ENCODE assay signal across 19 cellular contexts in genomic region chr12:92395322-92395721, GRCh38.
DNase-seq lines count a peak whose midpoint lies in the region; ATAC-seq lines count a peak whose summit lies in the region.
"Had no signal": no experiment of that assay in that cellular context is flagged by ENCODE, and none has a peak within 500 bp of the region (broad histone marks: within the 10 kb centered on the region; RNA-seq: fewer than 3 reads in every experiment).

No MANE protein-coding gene starts in this region.

- H3K4me1 Mint-ChIP-seq in activated naive CD4-positive, alpha-beta T cell treated with anti-CD3 and anti-CD28 coated beads for 36 hours (ENCODE audit: low read depth), result peaks cover 91% of the 10 kb centered on the region
- peaks cover 54 to 86% (median 57%) of the 10 kb centered on the region in 4 donors for H3K4me1 Mint-ChIP-seq in CD4-positive, CD25-positive, alpha-beta regulatory T cell
- peaks cover 79 to 88% (median 83%) of the 10 kb centered on the region in 3 donors for H3K4me1 Mint-ChIP-seq in CD8-positive, alpha-beta memory T cell
- peaks cover 48 to 95% (median 89%) of the 10 kb centered on the region in 4 donors for H3K4me1 Mint-ChIP-seq in naive thymus-derived CD8-positive, alpha-beta T cell

- peaks cover 28% of the 10 kb centered on the region for H3K36me3 Mint-ChIP-seq in activated naive CD4-positive, alpha-beta T cell treated with anti-CD3 and anti-CD28 coated beads for 36 hours (ENCODE audit: low read depth)
- H3K36me3 Mint-ChIP-seq in CD4-positive, CD25-positive, alpha-beta regulatory T cell, result peaks cover 4% of the 10 kb centered on the region
- peaks cover 0 to 24% (median 5%) of the 10 kb centered on the region in 3 donors for H3K36me3 Mint-ChIP-seq in CD8-positive, alpha-beta memory T cell
- peaks cover 0 to 23% (median 17%) of the 10 kb centered on the region in 3 donors for H3K36me3 Mint-ChIP-seq in naive thymus-derived CD8-positive, alpha-beta T cell

- peaks cover 29% of the 10 kb centered on the region for H3K9me3 Mint-ChIP-seq in activated naive CD4-positive, alpha-beta T cell treated with anti-CD3 and anti-CD28 coated beads for 36 hours
- H3K9me3 Mint-ChIP-seq in CD4-positive, CD25-positive, alpha-beta regulatory T cell, result peaks cover 0 to 23% (median 3%) of the 10 kb centered on the region in 7 donors
- peaks cover 10 to 25% (median 21%) of the 10 kb centered on the region in 5 donors for H3K9me3 Mint-ChIP-seq in CD8-positive, alpha-beta memory T cell
- H3K9me3 Mint-ChIP-seq in naive thymus-derived CD8-positive, alpha-beta T cell, result peaks cover 0 to 30% (median 24%) of the 10 kb centered on the region in 9 donors

- H3K27ac ChIP-seq in CD4-positive, CD25-positive, alpha-beta regulatory T cell (ENCODE audit: insufficient read depth, low read length, poor library complexity, severe bottlenecking), result peak overlapping the region; percentile 47
- no peak overlapping the region for H3K27ac ChIP-seq in CD8-positive, alpha-beta memory T cell (ENCODE audit: low read depth, low read length)
- H3K27ac ChIP-seq: BLaER1 treated with 17β-estradiol and CSF1 and Interleukin-3, amounts not matched to agents 10 nM and 100 nM; SJCRH30 had no signal

- H3K27ac Mint-ChIP-seq in activated naive CD4-positive, alpha-beta T cell treated with anti-CD3 and anti-CD28 coated beads for 36 hours, result peak overlapping the region; percentile 68
- peak overlapping the region; percentile 91 to 97 (median 95) for H3K27ac Mint-ChIP-seq in CD4-positive, CD25-positive, alpha-beta regulatory T cell
- peak overlapping the region in 5 of 8 donors; percentile 5 to 82 (median 59) for H3K27ac Mint-ChIP-seq in CD8-positive, alpha-beta memory T cell
- peak overlapping the region; percentile 78 to 99 (median 97) for H3K27ac Mint-ChIP-seq in naive thymus-derived CD8-positive, alpha-beta T cell

- intact Hi-C loops in activated naive CD4-positive, alpha-beta T cell treated with anti-CD3 and anti-CD28 coated beads for 36 hours (cut with micrococcal nuclease), result loop anchor here (5.0 kb wide), 1 partner anchor 532 kb away; the partner anchor contains the start of gene EEA1

- H3K36me3 ChIP-seq in CD4-positive, CD25-positive, alpha-beta regulatory T cell (ENCODE audit: control insufficient read depth, insufficient read depth, low read length), result no peaks in the 10 kb centered on the region
- H3K36me3 ChIP-seq in CD8-positive, alpha-beta memory T cell (ENCODE audit: insufficient read depth, low read length), result no peaks in the 10 kb centered on the region
- H3K36me3 ChIP-seq: BLaER1 treated with 17β-estradiol and CSF1 and Interleukin-3, amounts not matched to agents 10 nM and 100 nM; SJCRH30 had no signal

- H3K4me3 Mint-ChIP-seq in activated naive CD4-positive, alpha-beta T cell treated with anti-CD3 and anti-CD28 coated beads for 36 hours, result no peak overlapping the region
- peak overlapping the region in 1 of 4 donors; percentile 67 for H3K4me3 Mint-ChIP-seq in CD4-positive, CD25-positive, alpha-beta regulatory T cell
- peak overlapping the region in 3 of 7 donors; percentile 1 to 37 (median 11) for H3K4me3 Mint-ChIP-seq in CD8-positive, alpha-beta memory T cell
- H3K4me3 Mint-ChIP-seq in naive thymus-derived CD8-positive, alpha-beta T cell, result peak overlapping the region in 5 of 10 donors; percentile 14 to 70 (median 45)

- CTCF ChIA-PET in activated naive CD4-positive, alpha-beta T cell treated with anti-CD3 and anti-CD28 coated beads for 36 hours (lab: Charles Lee), result interaction anchor here (1.1 kb wide), 1 partner anchor 98 kb away, joined by 3 read pairs; no protein-coding TSS in a partner anchor
- CTCF ChIA-PET in CD8-positive, alpha-beta memory T cell (lab: Charles Lee), result interaction anchor here (0.8 kb wide), 1 partner anchor 26 kb away, joined by 3 read pairs; no protein-coding TSS in a partner anchor

- no peak for DNase-seq in activated naive CD4-positive, alpha-beta T cell treated with anti-CD3 and anti-CD28 coated beads for 36 hours
- DNase-seq in activated naive CD4-positive, alpha-beta T cell treated with anti-CD3 and anti-CD28 coated beads, Interleukin-2, amount 50 U/mL, for 16 hours, result no peak
- no peak for DNase-seq in CD4-positive, CD25-positive, alpha-beta regulatory T cell
- no peak for DNase-seq in CD8-positive, alpha-beta memory T cell
- no peak for DNase-seq in naive thymus-derived CD8-positive, alpha-beta T cell
- DNase-seq in putamen (ENCODE audit: low spot score) (no peak), DMS79 (lab: John Stamatoyannopoulos, UW) (no peak)
- DNase-seq: COR-L47, DMS79 treated with DMSO at 0.1 percent for 48 hours, Kasumi-1, NCI-H1417, NCI-H1694 treated with DMSO at 0.1 percent for 48 hours, NCI-H2081 treated with DMSO at 0.1 percent for 48 hours, NCI-H2171 treated with DMSO at 0.1 percent for 48 hours, NCI-H524 treated with DMSO at 0.1 percent for 48 hours, NCI-H82, SJCRH30 had no signal

- H3K9me3 ChIP-seq in CD4-positive, CD25-positive, alpha-beta regulatory T cell (ENCODE audit: control insufficient read depth in 2 of 2, low read length in 2 of 2), result peaks cover 2 to 19% of the 10 kb centered on the region in 2 experiments
- H3K9me3 ChIP-seq in CD8-positive, alpha-beta memory T cell (ENCODE audit: low read length), result peaks cover 10% of the 10 kb centered on the region

- no peak for ATAC-seq in CD4-positive, CD25-positive, alpha-beta regulatory T cell (ENCODE audit: low read depth in 2 of 2)
- no peak for ATAC-seq in naive thymus-derived CD8-positive, alpha-beta T cell
- ATAC-seq: GM12878 had no signal

- H3K27me3 ChIP-seq in CD4-positive, CD25-positive, alpha-beta regulatory T cell (ENCODE audit: control insufficient read depth, insufficient read depth, low read length), result no peaks in the 10 kb centered on the region
- no peaks in the 10 kb centered on the region for H3K27me3 ChIP-seq in CD8-positive, alpha-beta memory T cell (ENCODE audit: insufficient read depth, low read length, poor library complexity, severe bottlenecking)
- H3K27me3 ChIP-seq: BLaER1 treated with 17β-estradiol and CSF1 and Interleukin-3, amounts not matched to agents 10 nM and 100 nM; SJCRH30 had no signal

- H3K4me1 ChIP-seq in CD4-positive, CD25-positive, alpha-beta regulatory T cell (ENCODE audit: control insufficient read depth, insufficient read depth, low read length, poor library complexity, severe bottlenecking), result peaks cover 56% of the 10 kb centered on the region
- H3K4me1 ChIP-seq in CD8-positive, alpha-beta memory T cell (ENCODE audit: insufficient read depth, low read length), result peaks cover 82% of the 10 kb centered on the region

- H3K4me3 ChIP-seq in CD4-positive, CD25-positive, alpha-beta regulatory T cell (ENCODE audit: low read depth, low read length), result peak overlapping the region; percentile 14
- H3K4me3 ChIP-seq in CD8-positive, alpha-beta memory T cell (ENCODE audit: low read length), result peak overlapping the region; percentile 12
- H3K4me3 ChIP-seq: BLaER1 treated with 17β-estradiol and CSF1 and Interleukin-3, amounts not matched to agents 10 nM and 100 nM; GM12878; SJCRH30 had no signal

- H3K27me3 Mint-ChIP-seq in activated naive CD4-positive, alpha-beta T cell treated with anti-CD3 and anti-CD28 coated beads for 36 hours (ENCODE audit: low read depth), result no peaks in the 10 kb centered on the region
- no peaks in the 10 kb centered on the region for H3K27me3 Mint-ChIP-seq in CD4-positive, CD25-positive, alpha-beta regulatory T cell
- no peaks in the 10 kb centered on the region for H3K27me3 Mint-ChIP-seq in CD8-positive, alpha-beta memory T cell
- H3K27me3 Mint-ChIP-seq in naive thymus-derived CD8-positive, alpha-beta T cell, result no peaks in the 10 kb centered on the region

- POLR2A ChIA-PET in CD8-positive, alpha-beta memory T cell (lab: Charles Lee), result no interaction called here
- POLR2A ChIA-PET in naive thymus-derived CD8-positive, alpha-beta T cell (lab: Charles Lee), result interaction anchor here (0.6 to 1.3 kb wide), 3 partner anchors 9 to 249 kb away, joined by 3 read pairs; no protein-coding TSS in a partner anchor
